34 cellular contexts compared by ENCODE assay signal in genomic region chr6:144214029-144214428, GRCh38.
"Had no signal": no experiment of that assay in that cellular context is flagged by ENCODE, and none has a peak within 500 bp of the region (broad histone marks: within the 10 kb centered on the region; RNA-seq: fewer than 3 reads in every experiment).

No MANE protein-coding gene starts in this region.

- H3K4me3 Mint-ChIP-seq: activated B cell treated with CpG ODN at 0.5 μM for 24 hours; activated CD8-positive, alpha-beta memory T cell treated with anti-CD3 and anti-CD28 coated beads, Interleukin-2, amount 10 ng/mL, durations not matched to agents 7 days and 5 days; activated CD8-positive, alpha-beta T cell treated with anti-CD3 and anti-CD28 coated beads, Interleukin-2, amount 10 ng/mL, durations not matched to agents 7 days and 5 days; activated naive CD4-positive, alpha-beta T cell treated with anti-CD3 and anti-CD28 coated beads, Interleukin-2, amount 50 U/mL, for 24 hours; nephron progenitor cell; stimulated activated naive CD8-positive, alpha-beta T cell treated with anti-CD3 and anti-CD28 coated beads, Interleukin-15, Interleukin-2, amounts not matched to agents 100 ng/mL and 50 ng/mL, for 24 hours; T-helper 2 cell treated with Interferon-gamma antibody and Interleukin-4, amounts not matched to agents 5 μg/mL and 100 μg/mL, for 36 hours; type B pancreatic cell had no signal

- H3K9me3 ChIP-seq: adrenal gland, ascending aorta, colonic mucosa, gastrocnemius medialis, pancreas, prostate gland, thoracic aorta, vagina had no signal

- H3K9me3 Mint-ChIP-seq: activated naive CD4-positive, alpha-beta T cell treated with anti-CD3 and anti-CD28 coated beads, Interleukin-2, amount 50 U/mL, for 24 hours; activated T-helper 2 cell treated with anti-CD3 and anti-CD28 coated beads, Interferon-gamma antibody, Interleukin-2, Interleukin-4, amounts not matched to agents 10 μg/mL and 5 μg/mL and 100 μg/mL, durations not matched to agents 14 hours and 24 hours and 36 hours; stimulated activated effector memory CD8-positive, alpha-beta T cell treated with anti-CD3 and anti-CD28 coated beads, Interleukin-12 subunit alpha, Interleukin-12 subunit beta, amount 100 ng/mL, for 72 hours; stimulated activated naive CD8-positive, alpha-beta T cell treated with anti-CD3 and anti-CD28 coated beads, Interleukin-15, Interleukin-2, amounts not matched to agents 100 ng/mL and 50 ng/mL, for 24 hours; type B pancreatic cell had no signal

- H3K36me3 ChIP-seq: adrenal gland, ascending aorta, cardiac muscle cell, colonic mucosa, gastrocnemius medialis, left ventricle myocardium inferior, pancreas, prostate gland, thoracic aorta, vagina had no signal

- ATAC-seq: activated CD8-positive, alpha-beta memory T cell treated with anti-CD3 and anti-CD28 coated beads, Interleukin-2, amount 10 ng/mL, durations not matched to agents 7 days and 5 days; activated CD8-positive, alpha-beta T cell treated with anti-CD3 and anti-CD28 coated beads, Interleukin-2, amount 10 ng/mL, durations not matched to agents 7 days and 5 days; gastrocnemius medialis; pancreas; sciatic nerve; stimulated activated effector memory CD8-positive, alpha-beta T cell treated with anti-CD3 and anti-CD28 coated beads, Interleukin-12 subunit alpha, Interleukin-12 subunit beta, amount 100 ng/mL, for 72 hours had no signal

- H3K4me3 ChIP-seq: adrenal gland, ascending aorta, cardiac muscle cell, colonic mucosa, gastrocnemius medialis, hepatocyte, left ventricle myocardium inferior, pancreas, prostate gland, skin epidermis, thoracic aorta, vagina had no signal

- H3K27ac Mint-ChIP-seq: activated CD8-positive, alpha-beta memory T cell treated with anti-CD3 and anti-CD28 coated beads, Interleukin-2, amount 10 ng/mL, durations not matched to agents 7 days and 5 days; activated CD8-positive, alpha-beta T cell treated with anti-CD3 and anti-CD28 coated beads, Interleukin-2, amount 10 ng/mL, durations not matched to agents 7 days and 5 days; nephron progenitor cell; stimulated activated effector memory CD8-positive, alpha-beta T cell treated with anti-CD3 and anti-CD28 coated beads, Interleukin-12 subunit alpha, Interleukin-12 subunit beta, amount 100 ng/mL, for 72 hours; stimulated activated naive CD8-positive, alpha-beta T cell treated with anti-CD3 and anti-CD28 coated beads, Interleukin-15, Interleukin-2, amounts not matched to agents 100 ng/mL and 50 ng/mL, for 24 hours; T-helper 2 cell treated with Interferon-gamma antibody and Interleukin-4, amounts not matched to agents 5 μg/mL and 100 μg/mL, for 36 hours; type B pancreatic cell had no signal

- DNase-seq: activated B cell treated with CpG ODN at 0.5 μM for 24 hours; activated CD8-positive, alpha-beta memory T cell treated with anti-CD3 and anti-CD28 coated beads, Interleukin-2, amount 10 ng/mL, durations not matched to agents 7 days and 5 days; activated CD8-positive, alpha-beta T cell treated with anti-CD3 and anti-CD28 coated beads, Interleukin-2, amount 10 ng/mL, durations not matched to agents 7 days and 5 days; activated T-cell treated with anti-CD3 and anti-CD28 coated beads, Interleukin-2, amount 50 U/mL, for 48 hours; adrenal gland; cerebellar nuclear complex; colonic mucosa; effector CD8-positive, alpha-beta T cell; gastrocnemius medialis; glutamatergic neuron; islet precursor cell; left ventricle myocardium inferior; nephron progenitor cell; nucleus accumbens; pancreas; retina; stimulated activated CD4-positive, alpha-beta T cell treated with anti-CD3 and anti-CD28 coated beads, Interleukin-12 subunit alpha, Interleukin-12 subunit beta, amount 100 ng/mL, for 4 hours; stimulated activated CD4-positive, alpha-beta T cell treated with anti-CD3 and anti-CD28 coated beads, Interleukin-4, amount 100 ng/mL, for 1 hour had no signal

- H3K27ac ChIP-seq: adrenal gland, cardiac muscle cell, epithelial cell of prostate, hepatocyte, pancreas, prostate gland had no signal

- H3K36me3 Mint-ChIP-seq: activated naive CD4-positive, alpha-beta T cell treated with anti-CD3 and anti-CD28 coated beads, Interleukin-2, amount 50 U/mL, for 24 hours; brain had no signal

- H3K27me3 ChIP-seq: adrenal gland, ascending aorta, cardiac muscle cell, colonic mucosa, gastrocnemius medialis, hepatocyte, pancreas, vagina had no signal
